ENCODE assay signal across 9 cellular contexts in genomic region chr7:116776610-116777289, GRCh38.
A peak's percentile ranks its signal among the peaks of the same experiment; 100 is the strongest.
DNase-seq lines count a peak whose midpoint lies in the region; ATAC-seq lines count a peak whose summit lies in the region.
"Had no signal": no experiment of that assay in that cellular context is flagged by ENCODE, and none has a peak within 500 bp of the region (broad histone marks: within the 10 kb centered on the region; RNA-seq: fewer than 3 reads in every experiment).

No MANE protein-coding gene starts in this region.

- H3K4me3 Mint-ChIP-seq in activated T-helper 17 cell treated with anti-CD3 and anti-CD28 coated beads, Interleukin-2, amount 50 U/mL, for 72 hours = no peak overlapping the region
- H3K4me3 Mint-ChIP-seq: memory B cell had no signal

- peak; percentile 61 for ATAC-seq in GM18502 (IDR thresholded peaks at IDR 0.05; ENCODE audit: poor library complexity, unreplicated experiment)
- peak; percentile 71 for ATAC-seq in HG02642 (IDR thresholded peaks at IDR 0.05; ENCODE audit: poor library complexity, unreplicated experiment)
- peak; percentile 83 for ATAC-seq in activated T-helper 17 cell treated with anti-CD3 and anti-CD28 coated beads, Interleukin-2, amount 50 U/mL, for 72 hours (replicated peaks)

- DNase-seq in mucosa of gallbladder (ENCODE audit: low spot score) (peak; percentile 64), NCI-H2029 treated with DMSO at 0.1 percent for 48 hours (lab: John Stamatoyannopoulos, UW) (no peak), NCI-H187 treated with DMSO at 0.1 percent for 48 hours (lab: John Stamatoyannopoulos, UW) (no peak), iPS-NIHi11 (ENCODE audit: low spot score) (no peak), NCI-H2196 treated with DMSO at 0.1 percent for 48 hours (lab: John Stamatoyannopoulos, UW; ENCODE audit: unreplicated experiment) (no peak)

- H3K27ac Mint-ChIP-seq in activated T-helper 17 cell treated with anti-CD3 and anti-CD28 coated beads, Interleukin-2, amount 50 U/mL, for 72 hours = no peak overlapping the region
- H3K27ac Mint-ChIP-seq: memory B cell had no signal

- no peaks in the 10 kb centered on the region for H3K9me3 Mint-ChIP-seq in activated T-helper 17 cell treated with anti-CD3 and anti-CD28 coated beads, Interleukin-2, amount 50 U/mL, for 72 hours
- H3K9me3 Mint-ChIP-seq: memory B cell had no signal

- no peaks in the 10 kb centered on the region for H3K36me3 Mint-ChIP-seq in activated T-helper 17 cell treated with anti-CD3 and anti-CD28 coated beads, Interleukin-2, amount 50 U/mL, for 72 hours (ENCODE audit: low read depth)
- H3K36me3 Mint-ChIP-seq: memory B cell had no signal

- H3K27me3 Mint-ChIP-seq in activated T-helper 17 cell treated with anti-CD3 and anti-CD28 coated beads, Interleukin-2, amount 50 U/mL, for 72 hours = peaks cover 13% of the 10 kb centered on the region

- H3K4me1 Mint-ChIP-seq in activated T-helper 17 cell treated with anti-CD3 and anti-CD28 coated beads, Interleukin-2, amount 50 U/mL, for 72 hours = no peaks in the 10 kb centered on the region
- H3K4me1 Mint-ChIP-seq: memory B cell had no signal
